8 cellular contexts compared by ENCODE assay signal in genomic region chr19:13260883-13261653, GRCh38.
DNase-seq lines count a peak whose midpoint lies in the region; ATAC-seq, FAIRE-seq and TF ChIP-seq lines count a peak whose summit lies in the region.
"Had no signal": no experiment of that assay in that cellular context is flagged by ENCODE, and none has a peak within 500 bp of the region (broad histone marks: within the 10 kb centered on the region; RNA-seq: fewer than 3 reads in every experiment).

No MANE protein-coding gene starts in this region.

- H3K79me2 ChIP-seq in PC-3 (ENCODE audit: low read length) (no peaks in the 10 kb centered on the region), endothelial cell of umbilical vein (ENCODE audit: control insufficient read depth, insufficient read depth, low read length) (no peaks in the 10 kb centered on the region)

- peak overlapping the region; percentile 24 for H2AFZ ChIP-seq in PC-3 (ENCODE audit: low read length)
- no peak overlapping the region for H2AFZ ChIP-seq in endothelial cell of umbilical vein (ENCODE audit: low read depth, low read length)

- no peak for TF ChIP-seq POLR2A in endothelial cell of umbilical vein (IDR thresholded peaks at IDR 0.05; ENCODE audit: low read depth, low read length)

- peak overlapping the region; percentile 84 for H3K27ac Mint-ChIP-seq in stimulated activated naive CD8-positive, alpha-beta T cell treated with anti-CD3 and anti-CD28 coated beads, Interleukin-15, Interleukin-2, amounts not matched to agents 100 ng/mL and 50 ng/mL, for 24 hours

- H3K4me1 Mint-ChIP-seq in stimulated activated naive CD8-positive, alpha-beta T cell treated with anti-CD3 and anti-CD28 coated beads, Interleukin-15, Interleukin-2, amounts not matched to agents 100 ng/mL and 50 ng/mL, for 24 hours (ENCODE audit: low read depth): peaks cover 23% of the 10 kb centered on the region

- no peaks in the 10 kb centered on the region for H3K9me3 Mint-ChIP-seq in stimulated activated naive CD8-positive, alpha-beta T cell treated with anti-CD3 and anti-CD28 coated beads, Interleukin-15, Interleukin-2, amounts not matched to agents 100 ng/mL and 50 ng/mL, for 24 hours

- H3K4me2 ChIP-seq in PC-3 (ENCODE audit: low read length) (peak overlapping the region; percentile 63), endothelial cell of umbilical vein (ENCODE audit: insufficient read depth, low read length) (no peak overlapping the region)

- DNase-seq in PC-3 (peak; percentile 98), endothelial cell of umbilical vein (ENCODE audit: low read depth, low spot score) (peak; percentile 57), kidney (no peak), AML-193 (lab: John Stamatoyannopoulos, UW) (no peak)
- DNase-seq: right lobe of liver had no signal

- BruUV-seq in PC-3 (replicated peaks; lab: Mats Ljungman, UMichigan) (TSS peak; percentile 94), endothelial cell of umbilical vein (replicated peaks; lab: Mats Ljungman, UMichigan) (no TSS peak)

- peak overlapping the region; percentile 26 for H3K9ac ChIP-seq in PC-3 (ENCODE audit: low read length)
- H3K9ac ChIP-seq in endothelial cell of umbilical vein (replicated peaks; ENCODE audit: extremely low read depth, insufficient read depth, low read length): no peak overlapping the region
- no peak overlapping the region for H3K9ac ChIP-seq in kidney (ENCODE audit: low read length in 2 of 2)

- H3K27ac ChIP-seq in PC-3 (ENCODE audit: low read length) (peak overlapping the region; percentile 79), endothelial cell of umbilical vein (ENCODE audit: insufficient read depth, low read depth, low read length) (no peak overlapping the region), kidney (ENCODE audit: low read depth in 2 of 2, low read length in 2 of 2) (no peak overlapping the region)
- H3K27ac ChIP-seq: right lobe of liver had no signal

- H3F3A ChIP-seq in PC-3 (ENCODE audit: low read length, unreplicated experiment): no peaks in the 10 kb centered on the region

- TF ChIP-seq CTCF in PC-3 (conservative IDR thresholded peaks at IDR 0.05; ENCODE audit: low read depth, low read length): peak; percentile 38; the same call in 1 of the 2 replicates
- TF ChIP-seq CTCF in endothelial cell of umbilical vein (IDR thresholded peaks at IDR 0.05; ENCODE audit: extremely low read depth in 1 of 2, insufficient read depth in 1 of 2, low read depth in 1 of 2, low read length in 2 of 2): no peak
- no peak for TF ChIP-seq CTCF in kidney (IDR thresholded peaks at IDR 0.05; ENCODE audit: borderline replicate concordance, extremely low read depth, insufficient read depth)

- no peaks in the 10 kb centered on the region for H3K9me1 ChIP-seq in endothelial cell of umbilical vein (replicated peaks; ENCODE audit: control insufficient read depth, extremely low read depth, insufficient read depth, low read length)

- no peaks in the 10 kb centered on the region for H3K36me3 ChIP-seq in PC-3 (ENCODE audit: low read depth, low read length)
- no peaks in the 10 kb centered on the region for H3K36me3 ChIP-seq in endothelial cell of umbilical vein (ENCODE audit: control insufficient read depth in 2 of 2, extremely low read depth in 1 of 2, insufficient read depth in 2 of 2, low read length in 2 of 2)
- H3K36me3 ChIP-seq in kidney (ENCODE audit: control insufficient read depth in 1 of 2, insufficient read depth in 2 of 2, low read length in 2 of 2): no peaks in the 10 kb centered on the region
- H3K36me3 ChIP-seq: right lobe of liver had no signal

- H3K9me2 ChIP-seq in PC-3 (replicated peaks; ENCODE audit: low read length): no peaks in the 10 kb centered on the region

- CTCF ChIA-PET in PC-3 (lab: Charles Lee) (interaction anchor here (0.5 to 0.6 kb wide), 4 partner anchors 20 to 285 kb away, joined by 3 to 4 read pairs (median 4); no protein-coding TSS in a partner anchor), endothelial cell of umbilical vein (lab: Charles Lee) (interaction anchor here (0.8 to 2.7 kb wide), 6 partner anchors 9 to 283 kb away, joined by 3 to 26 read pairs (median 5); no protein-coding TSS in a partner anchor)

- dilution Hi-C loops in endothelial cell of umbilical vein (cut with MboI; ENCODE audit: extremely low pct_ligation_motif_present, low sequenced_read_pairs): no loop called here

- FAIRE-seq in endothelial cell of umbilical vein (lab: Jason Lieb, UNC) (peak; percentile 58), kidney (lab: Jason Lieb, UNC) (no peak)

- peak overlapping the region; percentile 54 for H3K4me3 Mint-ChIP-seq in stimulated activated naive CD8-positive, alpha-beta T cell treated with anti-CD3 and anti-CD28 coated beads, Interleukin-15, Interleukin-2, amounts not matched to agents 100 ng/mL and 50 ng/mL, for 24 hours

- H3K27me3 Mint-ChIP-seq in stimulated activated naive CD8-positive, alpha-beta T cell treated with anti-CD3 and anti-CD28 coated beads, Interleukin-15, Interleukin-2, amounts not matched to agents 100 ng/mL and 50 ng/mL, for 24 hours: peaks cover 20% of the 10 kb centered on the region

- H4K20me1 ChIP-seq in PC-3 (ENCODE audit: low read length) (no peaks in the 10 kb centered on the region), endothelial cell of umbilical vein (replicated peaks; ENCODE audit: control insufficient read depth, extremely low read depth, insufficient read depth, low read length) (no peaks in the 10 kb centered on the region)

- H3K4me3 ChIP-seq in PC-3 (ENCODE audit: low read length) (0 out of 2 replicates have a peak overlapping the region, but pooled peaks have one; percentile 8), endothelial cell of umbilical vein (replicated peaks in 1 of 3; ENCODE audit: insufficient read depth in 1 of 3, low read depth in 1 of 3, low read length in 3 of 3) (no peak overlapping the region), kidney (ENCODE audit: low read length in 2 of 2) (no peak overlapping the region)
- H3K4me3 ChIP-seq: right lobe of liver had no signal

- no peaks in the 10 kb centered on the region for H3K27me3 ChIP-seq in PC-3 (ENCODE audit: low read length)
- peaks cover 2 to 3% of the 10 kb centered on the region in 2 experiments for H3K27me3 ChIP-seq in endothelial cell of umbilical vein (ENCODE audit: control insufficient read depth in 2 of 2, insufficient read depth in 2 of 2, low read length in 2 of 2)
- H3K27me3 ChIP-seq: right lobe of liver had no signal

- intact Hi-C loops in PC-3 (cut with micrococcal nuclease) (loop anchor here (2.0 to 5.0 kb wide), 2 partner anchors 32 to 49 kb away; no protein-coding TSS in a partner anchor), endothelial cell of umbilical vein (cut with micrococcal nuclease) (loop anchor here (1.0 kb wide), 1 partner anchor 110 kb away; no protein-coding TSS in a partner anchor), kidney (cut with DNase I) (loop anchor here (5.0 kb wide), 1 partner anchor 64 kb away; no protein-coding TSS in a partner anchor)

- POLR2A ChIA-PET in PC-3 (lab: Charles Lee; ENCODE audit: unreplicated experiment) (interaction anchor here (0.6 to 0.8 kb wide), 4 partner anchors 67 to 284 kb away, joined by 3 to 5 read pairs (median 4); no protein-coding TSS in a partner anchor), endothelial cell of umbilical vein (lab: Charles Lee) (no interaction called here)

- peaks cover 20% of the 10 kb centered on the region for H3K4me1 ChIP-seq in PC-3 (ENCODE audit: insufficient read depth, low read length)
- H3K4me1 ChIP-seq in endothelial cell of umbilical vein (ENCODE audit: control insufficient read depth, extremely low read depth, insufficient read depth, low read length): peaks cover 10% of the 10 kb centered on the region
- no peaks in the 10 kb centered on the region for H3K4me1 ChIP-seq in kidney (ENCODE audit: control insufficient read depth in 1 of 2, insufficient read depth in 1 of 2, low read depth in 1 of 2, low read length in 2 of 2)
- H3K4me1 ChIP-seq: right lobe of liver had no signal

- H3K36me3 Mint-ChIP-seq in stimulated activated naive CD8-positive, alpha-beta T cell treated with anti-CD3 and anti-CD28 coated beads, Interleukin-15, Interleukin-2, amounts not matched to agents 100 ng/mL and 50 ng/mL, for 24 hours (ENCODE audit: low read depth): no peaks in the 10 kb centered on the region

- ATAC-seq in GM18502 (IDR thresholded peaks at IDR 0.05; ENCODE audit: poor library complexity, unreplicated experiment) (peak; percentile 58), HG02759 (IDR thresholded peaks at IDR 0.05; ENCODE audit: unreplicated experiment) (peak; percentile 65), PC-3 (peak; percentile 89)

- no peaks in the 10 kb centered on the region for H3K9me3 ChIP-seq in PC-3 (ENCODE audit: low read length)
- H3K9me3 ChIP-seq in endothelial cell of umbilical vein (replicated peaks; ENCODE audit: control insufficient read depth, insufficient read depth, low read length): no peaks in the 10 kb centered on the region
- H3K9me3 ChIP-seq in kidney (ENCODE audit: control insufficient read depth in 1 of 2, low read length in 2 of 2): no peaks in the 10 kb centered on the region
- H3K9me3 ChIP-seq: right lobe of liver had no signal

TF ChIP-seq in endothelial cell of umbilical vein, 7 proteins besides CTCF, POLR2A, EP300 and RAD21:
- TF ChIP-seq POLR2AphosphoS5 (IDR thresholded peaks at IDR 0.05; ENCODE audit: insufficient read depth, low read depth, low read length) (no peak), FOS (IDR thresholded peaks at IDR 0.05; ENCODE audit: borderline replicate concordance, insufficient read depth, low read length) (peak; percentile 95), EZH2 (IDR thresholded peaks at IDR 0.05; ENCODE audit: borderline replicate concordance, low read depth, low read length, severe bottlenecking) (no peak), MYC (IDR thresholded peaks at IDR 0.05; ENCODE audit: low read depth, low read length) (no peak), JUN (IDR thresholded peaks at IDR 0.05; ENCODE audit: borderline replicate concordance, insufficient read depth, insufficient read length, low read depth) (peak; percentile 90)

Comparison
In these comparisons a context has a peak if more than half of its experiments do, and no peak if none do; other contexts are left out.
1. DNase-seq: peak in PC-3 (single experiment) and endothelial cell of umbilical vein (single experiment); none in kidney (single experiment) and AML-193 (0 of 2).
2. Peak in every context shown above with its lines, with median percentiles within 50 percentile points of each other: ATAC-seq.